ENCODE assay signal across 14 cellular contexts in genomic region chr14:96125536-96125935, GRCh38.
DNase-seq lines count a peak whose midpoint lies in the region; ATAC-seq, FAIRE-seq and TF ChIP-seq lines count a peak whose summit lies in the region.
"Had no signal": no experiment of that assay in that cellular context is flagged by ENCODE, and none has a peak within 500 bp of the region (broad histone marks: within the 10 kb centered on the region; RNA-seq: fewer than 3 reads in every experiment).

No MANE protein-coding gene starts in this region.

- intact Hi-C loops in colonic mucosa (cut with DNase I): no loop called here
- intact Hi-C loops in naive thymus-derived CD4-positive, alpha-beta T cell (cut with micrococcal nuclease): loop anchor here in 1 of 2 donors (5.0 to 10.0 kb wide), 2 partner anchors 52 to 239 kb away; partner anchors contain the start of genes ATG2B and GSKIP

- no peaks in the 10 kb centered on the region for H3K27me3 Mint-ChIP-seq in naive thymus-derived CD4-positive, alpha-beta T cell
- H3K27me3 Mint-ChIP-seq: activated CD8-positive, alpha-beta T cell treated with anti-CD3 and anti-CD28 coated beads for 36 hours had no signal

- no peaks in the 10 kb centered on the region for H3K4me1 ChIP-seq in colonic mucosa
- peaks cover 15 to 32% of the 10 kb centered on the region in 2 donors for H3K4me1 ChIP-seq in naive thymus-derived CD4-positive, alpha-beta T cell (ENCODE audit: control insufficient read depth in 2 of 2, insufficient read depth in 2 of 2, low read length in 2 of 2)
- H3K4me1 ChIP-seq: parathyroid adenoma had no signal

- no peak overlapping the region for H3K4me3 ChIP-seq in colonic mucosa
- H3K4me3 ChIP-seq in naive thymus-derived CD4-positive, alpha-beta T cell (ENCODE audit: low read length): no peak overlapping the region

- H3K36me3 Mint-ChIP-seq in naive thymus-derived CD4-positive, alpha-beta T cell: no peaks in the 10 kb centered on the region
- H3K36me3 Mint-ChIP-seq: WTC11 had no signal

- no peak for TF ChIP-seq CTCF in colonic mucosa (IDR thresholded peaks at IDR 0.05)

- H3K36me3 ChIP-seq in colonic mucosa: no peaks in the 10 kb centered on the region
- H3K36me3 ChIP-seq in naive thymus-derived CD4-positive, alpha-beta T cell (ENCODE audit: control insufficient read depth in 2 of 3, insufficient read depth in 3 of 3, low read length in 3 of 3): no peaks in the 10 kb centered on the region

- FAIRE-seq in HTR-8/SVneo (lab: Jason Lieb, UNC): peak; percentile 20
- FAIRE-seq: H1 had no signal

- no peaks in the 10 kb centered on the region for H3K27me3 ChIP-seq in colonic mucosa
- no peaks in the 10 kb centered on the region for H3K27me3 ChIP-seq in naive thymus-derived CD4-positive, alpha-beta T cell (ENCODE audit: control insufficient read depth in 2 of 2, insufficient read depth in 2 of 2, low read length in 2 of 2)

- H3K4me3 Mint-ChIP-seq in naive thymus-derived CD4-positive, alpha-beta T cell: peak overlapping the region in 9 of 10 donors; percentile 72 to 92 (median 81)
- H3K4me3 Mint-ChIP-seq: T-helper 1 cell treated with Interleukin-12 subunit alpha and Interleukin-12 subunit beta and Interleukin-4 antibody, amounts not matched to agents 30 μg/mL and 1 μg/mL, for 36 hours; WTC11 had no signal

- H3K9me3 Mint-ChIP-seq in naive thymus-derived CD4-positive, alpha-beta T cell: peaks cover 0 to 4% (median 0%) of the 10 kb centered on the region in 11 donors
- H3K9me3 Mint-ChIP-seq: activated CD8-positive, alpha-beta T cell treated with anti-CD3 and anti-CD28 coated beads for 36 hours; T-helper 1 cell treated with Interleukin-12 subunit alpha and Interleukin-12 subunit beta and Interleukin-4 antibody, amounts not matched to agents 30 μg/mL and 1 μg/mL, for 36 hours; WTC11 had no signal

- CTCF ChIA-PET in naive thymus-derived CD4-positive, alpha-beta T cell (lab: Charles Lee): interaction anchor here (1.1 to 4.8 kb wide), 2 partner anchors 13 to 24 kb away, joined by 5 to 30 read pairs; no protein-coding TSS in a partner anchor

- POLR2A ChIA-PET in naive thymus-derived CD4-positive, alpha-beta T cell (lab: Charles Lee): interaction anchor here (0.7 to 1.4 kb wide), 6 partner anchors 8 to 53 kb away, joined by 3 to 7 read pairs (median 4); no protein-coding TSS in a partner anchor

- peaks cover 11 to 57% (median 49%) of the 10 kb centered on the region in 7 donors for H3K4me1 Mint-ChIP-seq in naive thymus-derived CD4-positive, alpha-beta T cell
- H3K4me1 Mint-ChIP-seq: WTC11 had no signal

- no peak for ATAC-seq in naive thymus-derived CD4-positive, alpha-beta T cell
- no peak for ATAC-seq in GM18907 (IDR thresholded peaks at IDR 0.05; ENCODE audit: unreplicated experiment)
- ATAC-seq: WTC11 had no signal

- no peak overlapping the region for H3K27ac ChIP-seq in colonic mucosa
- H3K27ac ChIP-seq in naive thymus-derived CD4-positive, alpha-beta T cell (ENCODE audit: low read depth, low read length): peak overlapping the region; percentile 80
- H3K27ac ChIP-seq: parathyroid adenoma had no signal

- H3K9me3 ChIP-seq in colonic mucosa: no peaks in the 10 kb centered on the region
- no peaks in the 10 kb centered on the region for H3K9me3 ChIP-seq in naive thymus-derived CD4-positive, alpha-beta T cell (ENCODE audit: control insufficient read depth in 2 of 3, low read length in 3 of 3)

- H3K27ac Mint-ChIP-seq in naive thymus-derived CD4-positive, alpha-beta T cell: peak overlapping the region; percentile 24 to 100 (median 99)
- H3K27ac Mint-ChIP-seq: activated CD8-positive, alpha-beta T cell treated with anti-CD3 and anti-CD28 coated beads for 36 hours; WTC11 had no signal

- no peak overlapping the region for H3K9ac ChIP-seq in colonic mucosa (ENCODE audit: low read depth in 2 of 2, low read length in 2 of 2)
- H3K9ac ChIP-seq: parathyroid adenoma had no signal

- DNase-seq in SHP77 (lab: John Stamatoyannopoulos, UW): peak; percentile 22 to 31
- no peak for DNase-seq in SHP77 treated with DMSO at 0.1 percent for 48 hours (lab: John Stamatoyannopoulos, UW)
- DNase-seq in HTR-8/SVneo (ENCODE audit: insufficient read length, low spot score): no peak
- peak; percentile 22 for DNase-seq in colonic mucosa
- DNase-seq in naive thymus-derived CD4-positive, alpha-beta T cell: peak in 2 of 9 donors; percentile 2 to 7
- no peak for DNase-seq in NCI-H2227 (lab: John Stamatoyannopoulos, UW; ENCODE audit: unreplicated experiment)
- DNase-seq in 8988T: no peak
- DNase-seq: foreskin melanocyte had no signal

Comparison
In these comparisons a context has a peak if more than half of its experiments do, and no peak if none do; other contexts are left out.
1. DNase-seq: peak in SHP77 (2 of 2) and colonic mucosa (single experiment); none in SHP77 treated with DMSO at 0.1 percent for 48 hours (single experiment), HTR-8/SVneo (single experiment), NCI-H2227 (single experiment) and 8988T (single experiment).